In genomic region chrX:1212532-1212931, GRCh38 we compare ENCODE assay signal across 9 cellular contexts. TPM values are rescaled to one million over a fixed set of nuclear protein-coding genes. Genes with fewer than 3 reads are reported as not detected.
A peak's percentile ranks its signal among the peaks of the same experiment; 100 is the strongest.
DNase-seq lines count a peak whose midpoint lies in the region; ATAC-seq and TF ChIP-seq lines count a peak whose summit lies in the region.
"Had no signal": no experiment of that assay in that cellular context is flagged by ENCODE, and none has a peak within 500 bp of the region (broad histone marks: within the 10 kb centered on the region; RNA-seq: fewer than 3 reads in every experiment).

CRLF2 (minus strand) TSS chrX:1212649; CDS start chrX:1212634, 15 bp downstream.

- H3K4me1 Mint-ChIP-seq in progenitor cell of endocrine pancreas (ENCODE audit: low read depth): no peaks in the 10 kb centered on the region

- no peaks in the 10 kb centered on the region for H3K36me3 ChIP-seq in lower lobe of right lung

- no peaks in the 10 kb centered on the region for H3K9me3 ChIP-seq in lower lobe of right lung

- H3K36me3 Mint-ChIP-seq in progenitor cell of endocrine pancreas (ENCODE audit: insufficient read depth): no peaks in the 10 kb centered on the region

- no peak within 1 kb of the TSS for H3K27ac Mint-ChIP-seq in progenitor cell of endocrine pancreas

- H3K4me3 ChIP-seq in lower lobe of right lung: no peak within 1 kb of the TSS
- H3K4me3 ChIP-seq: dorsolateral prefrontal cortex had no signal

- DNase-seq in GM04504 (ENCODE audit: low read depth) (peak; percentile 13), H4 (ENCODE audit: low spot score) (peak; percentile 76), NOMO-1 treated with dmso at 0.1 percent for 144 hours (lab: John Stamatoyannopoulos, UW; ENCODE audit: unreplicated experiment) (peak; percentile 73), fibroblast of the conjunctiva (ENCODE audit: low read depth) (peak; percentile 12), lower lobe of right lung (no peak), NCI-H1436 (lab: John Stamatoyannopoulos, UW) (no peak), NCI-H2081 (lab: John Stamatoyannopoulos, UW) (no peak), progenitor cell of endocrine pancreas (ENCODE audit: low spot score, unreplicated experiment) (no peak)

- H3K27ac ChIP-seq in lower lobe of right lung: no peak within 1 kb of the TSS
- H3K27ac ChIP-seq: dorsolateral prefrontal cortex had no signal

- no peak for TF ChIP-seq CTCF in lower lobe of right lung (IDR thresholded peaks at IDR 0.05)
- TF ChIP-seq CTCF in progenitor cell of endocrine pancreas (IDR thresholded peaks at IDR 0.05; ENCODE audit: unreplicated experiment): no peak

- intact Hi-C loops in lower lobe of right lung (cut with DNase I): no loop called here

- H3K27me3 Mint-ChIP-seq in progenitor cell of endocrine pancreas: no peaks in the 10 kb centered on the region

- peaks cover 6% of the 10 kb centered on the region for H3K9me3 Mint-ChIP-seq in progenitor cell of endocrine pancreas (ENCODE audit: low read depth)

- H3K4me3 Mint-ChIP-seq in progenitor cell of endocrine pancreas (ENCODE audit: low read depth): no peak within 1 kb of the TSS

- no peaks in the 10 kb centered on the region for H3K27me3 ChIP-seq in lower lobe of right lung (ENCODE audit: low read depth)

- ATAC-seq in lower lobe of right lung: no peak

- no peaks in the 10 kb centered on the region for H3K4me1 ChIP-seq in lower lobe of right lung

RNA-seq across cellular contexts. Expression of gene CRLF2, which starts in this region (rescaled TPM):
- total RNA-seq in H4 (2014; rRNA removed; shearing (Covaris generic)): not detected in 2 replicates
- total RNA-seq in lower lobe of right lung (1.3 TPM), progenitor cell of endocrine pancreas (0.31 TPM in 1 of 2 replicates, not detected in the other)

Comparison
In these comparisons a context has a peak if more than half of its experiments do, and no peak if none do; other contexts are left out.
1. Peak in DNase-seq in H4; RNA of the gene not detected or under 1 TPM.
2. DNase-seq: peak in GM04504 (single experiment), NOMO-1 treated with dmso at 0.1 percent for 144 hours (single experiment) and fibroblast of the conjunctiva (single experiment); none in lower lobe of right lung (single experiment), NCI-H1436 (single experiment), NCI-H2081 (0 of 2) and progenitor cell of endocrine pancreas (single experiment).